ENCODE assay signal across 10 cellular contexts in the genomic region with DNA sequence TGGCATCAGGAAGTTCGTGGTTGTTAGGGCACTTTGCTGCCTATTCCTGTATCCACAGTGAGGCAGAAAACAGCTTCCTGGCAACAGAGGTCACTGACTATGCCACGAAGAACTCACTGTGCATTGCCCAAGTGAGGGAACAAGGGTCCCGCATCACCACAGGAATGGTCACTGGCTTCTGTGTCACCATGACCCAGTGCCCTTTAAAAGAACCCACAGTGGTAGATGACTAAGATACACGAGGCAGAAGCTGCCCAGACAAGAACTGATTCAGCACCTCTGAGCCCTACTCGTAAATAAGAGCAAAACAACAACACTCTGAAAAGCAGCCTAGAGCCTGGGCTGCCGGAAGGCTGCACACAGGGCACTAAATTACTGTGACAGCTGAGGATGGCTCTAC.
A peak's percentile ranks its signal among the peaks of the same experiment; 100 is the strongest.
DNase-seq lines count a peak whose midpoint lies in the region; ATAC-seq and TF ChIP-seq lines count a peak whose summit lies in the region.
"Had no signal": no experiment of that assay in that cellular context is flagged by ENCODE, and none has a peak within 500 bp of the region (broad histone marks: within the 10 kb centered on the region; RNA-seq: fewer than 3 reads in every experiment).

No MANE protein-coding gene starts in this region.

- H2AFZ ChIP-seq in smooth muscle cell (ENCODE audit: low read depth), result no peak overlapping the region

- no peak overlapping the region for H3K4me3 Mint-ChIP-seq in activated T-cell treated with anti-CD3 and anti-CD28 coated beads, Interleukin-2, amount 50 U/mL, for 72 hours
- no peak overlapping the region for H3K4me3 Mint-ChIP-seq in activated T-cell treated with anti-CD3 and anti-CD28 coated beads, Interleukin-2, amount 50 U/mL, for 4 hours

- H3K4me1 Mint-ChIP-seq in activated T-cell treated with anti-CD3 and anti-CD28 coated beads, Interleukin-2, amount 50 U/mL, for 72 hours (ENCODE audit: low read depth), result peaks cover 5% of the 10 kb centered on the region
- H3K4me1 Mint-ChIP-seq in activated T-cell treated with anti-CD3 and anti-CD28 coated beads, Interleukin-2, amount 50 U/mL, for 4 hours (ENCODE audit: low read depth), result no peaks in the 10 kb centered on the region

- no peak overlapping the region for H3K4me3 ChIP-seq in smooth muscle cell
- H3K4me3 ChIP-seq: heart right ventricle had no signal

- peaks cover 27% of the 10 kb centered on the region for H3K27me3 ChIP-seq in smooth muscle cell (ENCODE audit: low read depth)
- H3K27me3 ChIP-seq: heart right ventricle had no signal

- H3K36me3 Mint-ChIP-seq in activated T-cell treated with anti-CD3 and anti-CD28 coated beads, Interleukin-2, amount 50 U/mL, for 72 hours (ENCODE audit: insufficient read depth in 2 of 2), result no peaks in the 10 kb centered on the region
- peaks cover 14% of the 10 kb centered on the region for H3K36me3 Mint-ChIP-seq in activated T-cell treated with anti-CD3 and anti-CD28 coated beads, Interleukin-2, amount 50 U/mL, for 4 hours (ENCODE audit: insufficient read depth)

- H3K27ac Mint-ChIP-seq in activated T-cell treated with anti-CD3 and anti-CD28 coated beads, Interleukin-2, amount 50 U/mL, for 72 hours, result no peak overlapping the region

- 20% methylated on average over 6 of the region's 6 CpGs for WGBS in smooth muscle cell (ENCODE audit: low lambda C conversion rate)

- H3K9me3 ChIP-seq in smooth muscle cell (replicated peaks; ENCODE audit: low read depth), result no peaks in the 10 kb centered on the region
- H3K9me3 ChIP-seq: heart right ventricle had no signal

- H3K36me3 ChIP-seq in smooth muscle cell (ENCODE audit: low read depth), result no peaks in the 10 kb centered on the region

- no peak for TF ChIP-seq CTCF in smooth muscle cell (IDR thresholded peaks at IDR 0.05; ENCODE audit: borderline replicate concordance, insufficient read depth, poor library complexity, severe bottlenecking)

- H3K9me3 Mint-ChIP-seq in activated T-cell treated with anti-CD3 and anti-CD28 coated beads, Interleukin-2, amount 50 U/mL, for 72 hours, result no peaks in the 10 kb centered on the region
- no peaks in the 10 kb centered on the region for H3K9me3 Mint-ChIP-seq in activated T-cell treated with anti-CD3 and anti-CD28 coated beads, Interleukin-2, amount 50 U/mL, for 4 hours

- DNase-seq in activated T-cell treated with anti-CD3 and anti-CD28 coated beads, Interleukin-2, amount 50 U/mL, for 72 hours, result no peak
- no peak for DNase-seq in activated T-cell treated with anti-CD3 and anti-CD28 coated beads, Interleukin-2, amount 50 U/mL, for 4 hours
- DNase-seq in SK-MEL-5 (ENCODE audit: low read depth, low spot score) (peak; percentile 67), foreskin melanocyte (peak; percentile 85), smooth muscle cell (lab: John Stamatoyannopoulos, UW; ENCODE audit: unreplicated experiment) (no peak), NCI-H2029 treated with DMSO at 0.1 percent for 48 hours (lab: John Stamatoyannopoulos, UW) (no peak), KBM-7 (no peak), D341Med (ENCODE audit: low spot score) (no peak)
- DNase-seq: heart right ventricle, NCI-H187 had no signal

- ATAC-seq in activated T-cell treated with anti-CD3 and anti-CD28 coated beads, Interleukin-2, amount 50 U/mL, for 72 hours (replicated peaks in 1 of 2), result peak; percentile 46 to 69
- ATAC-seq in activated T-cell treated with anti-CD3 and anti-CD28 coated beads, Interleukin-2, amount 50 U/mL, for 4 hours, result no peak
- ATAC-seq: heart right ventricle had no signal

- no peaks in the 10 kb centered on the region for H4K20me1 ChIP-seq in smooth muscle cell (ENCODE audit: low read depth)

- H3K4me2 ChIP-seq in smooth muscle cell, result peak overlapping the region; percentile 32

- H3K9ac ChIP-seq in smooth muscle cell (ENCODE audit: low read depth), result no peak overlapping the region

- peak overlapping the region; percentile 33 for H3K27ac ChIP-seq in smooth muscle cell (ENCODE audit: low read depth)
- H3K27ac ChIP-seq: heart right ventricle had no signal

- in situ Hi-C loops in SK-MEL-5 (cut with HindIII; ENCODE audit: low pct_unique_long_range_greater_than_20kb, low sequenced_read_pairs), result no loop called here
- in situ Hi-C loops in KBM-7 (cut with MboI; ENCODE audit: low pct_unique_long_range_greater_than_20kb, low sequenced_read_pairs), result no loop called here

- no peaks in the 10 kb centered on the region for H3K27me3 Mint-ChIP-seq in activated T-cell treated with anti-CD3 and anti-CD28 coated beads, Interleukin-2, amount 50 U/mL, for 72 hours (ENCODE audit: low read depth)
- no peaks in the 10 kb centered on the region for H3K27me3 Mint-ChIP-seq in activated T-cell treated with anti-CD3 and anti-CD28 coated beads, Interleukin-2, amount 50 U/mL, for 4 hours (ENCODE audit: low read depth)

- no peaks in the 10 kb centered on the region for H3K4me1 ChIP-seq in smooth muscle cell (ENCODE audit: low read depth)

- no peaks in the 10 kb centered on the region for H3K79me2 ChIP-seq in smooth muscle cell (ENCODE audit: low read depth)

- H3F3A ChIP-seq in smooth muscle cell (ENCODE audit: low read depth), result no peaks in the 10 kb centered on the region

Comparison
In these comparisons a context has a peak if more than half of its experiments do, and no peak if none do; other contexts are left out.
1. ATAC-seq: peak in activated T-cell treated with anti-CD3 and anti-CD28 coated beads, Interleukin-2, amount 50 U/mL, for 72 hours (2 of 2); none in activated T-cell treated with anti-CD3 and anti-CD28 coated beads, Interleukin-2, amount 50 U/mL, for 4 hours (0 of 2).
2. DNase-seq: peak in SK-MEL-5 (single experiment) and foreskin melanocyte (single experiment); none in activated T-cell treated with anti-CD3 and anti-CD28 coated beads, Interleukin-2, amount 50 U/mL, for 72 hours (0 of 2), activated T-cell treated with anti-CD3 and anti-CD28 coated beads, Interleukin-2, amount 50 U/mL, for 4 hours (single experiment), smooth muscle cell (single experiment), NCI-H2029 treated with DMSO at 0.1 percent for 48 hours (single experiment), KBM-7 (single experiment) and D341Med (single experiment).